Comparison of ENCODE assay signal across 8 cellular contexts in genomic region chr11:121023848-121024751, GRCh38. TPM values are rescaled to one million over a fixed set of nuclear protein-coding genes. Genes with fewer than 3 reads are reported as not detected.
DNase-seq lines count a peak whose midpoint lies in the region; ATAC-seq and TF ChIP-seq lines count a peak whose summit lies in the region.

Gene TBCEL, plus strand, starts transcription at chr11:121024102. Its CDS starts 21,589 bp downstream, at chr11:121045691.

- POLR2A ChIA-PET in AG04449 (lab: Yijun Ruan, JAX), result interaction anchor here (0.6 to 0.9 kb wide), 2 partner anchors 11 to 41 kb away, joined by 3 read pairs; no protein-coding TSS in a partner anchor

- no peaks in the 10 kb centered on the region for H3K36me3 ChIP-seq in kidney epithelial cell (ENCODE audit: control insufficient read depth, insufficient read depth, low read length)

- DNase-seq in AG04449 (ENCODE audit: low read depth, low spot score), result no peak
- DNase-seq in NCI-H2196 treated with DMSO at 0.1 percent for 48 hours (lab: John Stamatoyannopoulos, UW; ENCODE audit: unreplicated experiment), result peak; percentile 69
- DNase-seq in cerebellar nuclear complex (lab: John Stamatoyannopoulos, UW), result peak; percentile 14 to 86
- peak; percentile 39 for DNase-seq in kidney epithelial cell (ENCODE audit: low read depth)
- DNase-seq in stimulated activated CD4-positive, alpha-beta T cell treated with anti-CD3 and anti-CD28 coated beads, Interleukin-1b, Interleukin-23, amount 100 ng/mL, for 1 hour (ENCODE audit: low read depth in 2 of 2), result peak; percentile 47 to 67

- no peaks in the 10 kb centered on the region for H3K27me3 ChIP-seq in kidney epithelial cell (ENCODE audit: control insufficient read depth, insufficient read depth, low read length)

- CTCF ChIA-PET in AG04449 (lab: Yijun Ruan, JAX), result interaction anchor here (0.8 to 1.3 kb wide), 4 partner anchors 34 to 222 kb away, joined by 3 to 4 read pairs (median 4); no protein-coding TSS in a partner anchor

- ATAC-seq in GM18868 (IDR thresholded peaks at IDR 0.05; ENCODE audit: unreplicated experiment) (peak; percentile 93), HG03108 (IDR thresholded peaks at IDR 0.05; ENCODE audit: unreplicated experiment) (peak; percentile 97)
- ATAC-seq in activated CD4-positive, CD25-positive, alpha-beta regulatory T cell treated with anti-CD3 and anti-CD28 coated beads, Interleukin-2, amount 50 U/mL, for 24 hours, result peak; percentile 86 to 87

- peak within 1 kb of the TSS; percentile 98 for H3K4me3 ChIP-seq in AG04449 (ENCODE audit: low read depth, low read length)
- peak within 1 kb of the TSS; percentile 95 for H3K4me3 ChIP-seq in kidney epithelial cell (ENCODE audit: low read depth, low read length)

- TF ChIP-seq CTCF in AG04449 (IDR thresholded peaks at IDR 0.05; ENCODE audit: insufficient read depth, low read length, missing control alignments) (no peak), kidney epithelial cell (IDR thresholded peaks at IDR 0.05; ENCODE audit: insufficient read depth, low read length, poor library complexity, severe bottlenecking) (no peak)

RNA-seq across cellular contexts. Expression of gene TBCEL, which starts in this region (rescaled TPM):
- total RNA-seq in kidney epithelial cell, result 13.9 and 14.7 TPM in 2 replicates
